1 cellular context compared by ENCODE assay signal in the genomic region with DNA sequence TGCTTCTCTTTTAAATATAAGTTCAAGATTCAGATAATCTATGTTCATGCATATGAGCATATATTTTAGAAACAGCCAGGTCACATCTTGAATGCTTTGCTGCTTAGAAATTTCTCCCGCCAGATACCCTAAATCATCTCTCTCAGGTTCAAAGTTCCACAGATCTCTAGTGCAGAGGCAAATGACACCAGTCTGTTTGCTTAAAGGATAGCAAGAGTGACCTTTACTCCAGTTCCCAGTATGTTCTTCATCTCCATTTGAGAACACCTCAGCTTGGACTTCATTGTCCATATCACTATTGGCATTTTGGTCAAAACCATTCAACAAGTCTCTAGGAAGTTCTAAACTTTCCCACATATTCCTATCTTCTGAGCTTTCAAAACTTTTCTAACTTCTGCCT.
A peak's percentile ranks its signal among the peaks of the same experiment; 100 is the strongest.
TF ChIP-seq lines count a peak whose summit lies in the region.

No MANE protein-coding gene starts in this region.

TF ChIP-seq in liver, 16 proteins besides CTCF, POLR2A, EP300 and RAD21:
- TF ChIP-seq RXRA (IDR thresholded peaks at IDR 0.05) (peak; percentile 32 to 51), HNF4A (conservative IDR thresholded peaks at IDR 0.05) (peak; percentile 32 to 54)
TF ChIP-seq in liver: peak in this region for 2; not testable (repeated sequence) for 14.
